13 cellular contexts compared by ENCODE assay signal in the genomic region with DNA sequence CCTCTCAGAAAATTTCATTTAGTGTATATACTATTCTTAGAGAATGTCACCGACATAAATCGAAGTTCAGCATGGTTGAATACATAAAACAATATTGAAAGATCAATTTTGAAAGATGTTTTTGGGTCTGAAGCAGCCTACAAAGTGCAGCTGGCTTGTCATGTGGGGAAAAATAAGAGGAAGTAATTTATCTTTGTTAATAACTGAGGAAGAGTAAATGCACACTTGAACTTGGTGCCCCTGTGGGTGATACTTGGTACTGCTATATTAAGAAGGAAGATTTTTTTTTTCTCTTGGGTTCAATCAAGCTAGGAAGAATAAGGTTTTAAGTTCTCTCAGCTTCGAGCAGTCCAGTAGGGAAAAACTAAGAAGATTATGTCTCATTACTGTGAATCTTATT.
A peak's percentile ranks its signal among the peaks of the same experiment; 100 is the strongest.
DNase-seq lines count a peak whose midpoint lies in the region; ATAC-seq and TF ChIP-seq lines count a peak whose summit lies in the region.
"Had no signal": no experiment of that assay in that cellular context is flagged by ENCODE, and none has a peak within 500 bp of the region (broad histone marks: within the 10 kb centered on the region; RNA-seq: fewer than 3 reads in every experiment).

No MANE protein-coding gene starts in this region.

- H2AFZ ChIP-seq in mesenchymal stem cell (ENCODE audit: low read depth, low read length) = no peak overlapping the region
- H2AFZ ChIP-seq in osteoblast (ENCODE audit: low read length) = no peak overlapping the region

- no peak overlapping the region for H3K18ac ChIP-seq in mesenchymal stem cell (ENCODE audit: low read depth in 1 of 2, low read length in 2 of 2)

- DNase-seq in Calu3 (no peak), HT-29 (ENCODE audit: low spot score) (peak; percentile 8), mesenchymal stem cell (peak; percentile 3), osteoblast (ENCODE audit: insufficient read length, low spot score, missing footprints) (no peak), A172 (ENCODE audit: low spot score) (no peak)
- no peak for DNase-seq in activated T-cell treated with anti-CD3 and anti-CD28 coated beads, Interleukin-2, amount 50 U/mL, for 4 hours
- no peak for DNase-seq in activated CD8-positive, alpha-beta memory T cell treated with anti-CD3 and anti-CD28 coated beads, Interleukin-2, amount 50 U/mL, for 48 hours
- DNase-seq: activated T-cell treated with anti-CD3 and anti-CD28 coated beads for 4 hours; effector CD4-positive, alpha-beta T cell; naive thymus-derived CD8-positive, alpha-beta T cell had no signal

- H3K4me3 ChIP-seq in mesenchymal stem cell (ENCODE audit: insufficient read depth in 1 of 2, low read depth in 1 of 2, low read length in 2 of 2) (no peak overlapping the region), osteoblast (ENCODE audit: insufficient read depth, low read length) (no peak overlapping the region)

- H3K27ac ChIP-seq in VCaP (no peak overlapping the region), mesenchymal stem cell (ENCODE audit: low read length, poor library complexity, severe bottlenecking) (no peak overlapping the region), osteoblast (ENCODE audit: low read depth, low read length) (no peak overlapping the region)
- H3K27ac ChIP-seq: RWPE1 had no signal

- H3K4ac ChIP-seq in mesenchymal stem cell (ENCODE audit: low read depth in 1 of 2, low read length in 2 of 2) = no peak overlapping the region

- no peak overlapping the region for H4K91ac ChIP-seq in mesenchymal stem cell (ENCODE audit: low read length)

- no peak overlapping the region for H4K8ac ChIP-seq in mesenchymal stem cell (ENCODE audit: low read length)

- H3K79me1 ChIP-seq in mesenchymal stem cell (replicated peaks; ENCODE audit: low read length, poor library complexity, severe bottlenecking) = no peaks in the 10 kb centered on the region

- H2BK5ac ChIP-seq in mesenchymal stem cell (ENCODE audit: low read depth, low read length, poor library complexity, severe bottlenecking) = no peak overlapping the region

- no peak overlapping the region for H2BK120ac ChIP-seq in mesenchymal stem cell (ENCODE audit: low read depth, low read length)

- H3K27me3 ChIP-seq in mesenchymal stem cell (ENCODE audit: control insufficient read depth in 1 of 2, insufficient read depth in 1 of 2, low read length in 2 of 2) (no peaks in the 10 kb centered on the region), osteoblast (ENCODE audit: insufficient read depth, low read length) (no peaks in the 10 kb centered on the region)

- H3K4me2 ChIP-seq in mesenchymal stem cell (ENCODE audit: low read length, poor library complexity, severe bottlenecking) (no peak overlapping the region), osteoblast (ENCODE audit: insufficient read depth, low read length) (no peak overlapping the region)

- H4K20me1 ChIP-seq in osteoblast (ENCODE audit: insufficient read depth, low read length) = no peaks in the 10 kb centered on the region

- H2BK15ac ChIP-seq in mesenchymal stem cell (ENCODE audit: low read depth, poor library complexity, severe bottlenecking) = no peak overlapping the region

- H3K23ac ChIP-seq in mesenchymal stem cell (ENCODE audit: low read length in 2 of 2) = no peak overlapping the region

- H2AK5ac ChIP-seq in mesenchymal stem cell (ENCODE audit: low read length, severe bottlenecking) = no peak overlapping the region

- peak; percentile 25 for TF ChIP-seq CTCF in Calu3 (IDR thresholded peaks at IDR 0.05; ENCODE audit: unreplicated experiment)
- peak; percentile 32; the same call in 1 of the 2 replicates for TF ChIP-seq CTCF in VCaP (conservative IDR thresholded peaks at IDR 0.05)
- no peak for TF ChIP-seq CTCF in osteoblast (IDR thresholded peaks at IDR 0.05; ENCODE audit: extremely low read depth, low read depth, low read length)

- intact Hi-C loops in Calu3 (cut with micrococcal nuclease; ENCODE audit: unreplicated experiment) = no loop called here

- CTCF ChIA-PET in Calu3 (lab: Charles Lee) = interaction anchor here (0.7 kb wide), 1 partner anchor 523 kb away, joined by 3 read pairs; no protein-coding TSS in a partner anchor

- H3K4me1 Mint-ChIP-seq in Calu3 (ENCODE audit: low read depth, unreplicated experiment) = no peaks in the 10 kb centered on the region
- H3K4me1 Mint-ChIP-seq in activated T-cell treated with anti-CD3 and anti-CD28 coated beads, Interleukin-2, amount 50 U/mL, for 4 hours (ENCODE audit: low read depth) = no peaks in the 10 kb centered on the region
- H3K4me1 Mint-ChIP-seq: naive thymus-derived CD8-positive, alpha-beta T cell had no signal

- H3K9me3 ChIP-seq in mesenchymal stem cell (ENCODE audit: control insufficient read depth, low read length) (peaks cover 13% of the 10 kb centered on the region), osteoblast (ENCODE audit: low read depth, low read length) (no peaks in the 10 kb centered on the region)

- H3K79me2 ChIP-seq in osteoblast (ENCODE audit: insufficient read depth, low read length) = no peaks in the 10 kb centered on the region

- H3K36me3 ChIP-seq in mesenchymal stem cell (ENCODE audit: control insufficient read depth in 1 of 2, insufficient read depth in 2 of 2, low read depth in 1 of 2, low read length in 2 of 2) = no peaks in the 10 kb centered on the region
- H3K36me3 ChIP-seq in osteoblast (ENCODE audit: insufficient read depth, low read length) = no peaks in the 10 kb centered on the region

- no peak for ATAC-seq in activated T-cell treated with anti-CD3 and anti-CD28 coated beads, Interleukin-2, amount 50 U/mL, for 4 hours
- ATAC-seq: left lobe of liver; naive thymus-derived CD8-positive, alpha-beta T cell had no signal

- no peaks in the 10 kb centered on the region for H3K36me3 Mint-ChIP-seq in Calu3 (ENCODE audit: insufficient read depth, unreplicated experiment)
- H3K36me3 Mint-ChIP-seq in activated T-cell treated with anti-CD3 and anti-CD28 coated beads, Interleukin-2, amount 50 U/mL, for 4 hours (ENCODE audit: insufficient read depth) = no peaks in the 10 kb centered on the region
- H3K36me3 Mint-ChIP-seq: naive thymus-derived CD8-positive, alpha-beta T cell had no signal

- H3K4me1 ChIP-seq in mesenchymal stem cell (ENCODE audit: control insufficient read depth, insufficient read depth, low read depth, low read length) (no peaks in the 10 kb centered on the region), osteoblast (ENCODE audit: insufficient read depth, low read length) (no peaks in the 10 kb centered on the region)

- H2BK12ac ChIP-seq in mesenchymal stem cell (ENCODE audit: low read length in 2 of 2) = no peak overlapping the region

- 96% methylated on average over 2 of the region's 3 CpGs for WGBS in mesenchymal stem cell

- no peak overlapping the region for H3K4me3 Mint-ChIP-seq in Calu3 (ENCODE audit: low read depth, unreplicated experiment)
- H3K4me3 Mint-ChIP-seq in activated T-cell treated with anti-CD3 and anti-CD28 coated beads, Interleukin-2, amount 50 U/mL, for 4 hours = no peak overlapping the region
- H3K4me3 Mint-ChIP-seq: naive thymus-derived CD8-positive, alpha-beta T cell had no signal

- H3K9me3 Mint-ChIP-seq in Calu3 (ENCODE audit: low read depth, unreplicated experiment) = peaks cover 8% of the 10 kb centered on the region
- H3K9me3 Mint-ChIP-seq in activated T-cell treated with anti-CD3 and anti-CD28 coated beads, Interleukin-2, amount 50 U/mL, for 4 hours = peaks cover 5% of the 10 kb centered on the region

- no TSS peak for BruUV-seq in Calu3 (replicated peaks; lab: Mats Ljungman, UMichigan)

- no peak overlapping the region for H3K14ac ChIP-seq in mesenchymal stem cell (ENCODE audit: low read length in 2 of 2)

- H3K27ac Mint-ChIP-seq in Calu3 (ENCODE audit: unreplicated experiment) = no peak overlapping the region
- H3K27ac Mint-ChIP-seq: naive thymus-derived CD8-positive, alpha-beta T cell had no signal

- H3K27me3 Mint-ChIP-seq in Calu3 (ENCODE audit: unreplicated experiment) = no peaks in the 10 kb centered on the region
- no peaks in the 10 kb centered on the region for H3K27me3 Mint-ChIP-seq in activated T-cell treated with anti-CD3 and anti-CD28 coated beads, Interleukin-2, amount 50 U/mL, for 4 hours (ENCODE audit: low read depth)
- H3K27me3 Mint-ChIP-seq: naive thymus-derived CD8-positive, alpha-beta T cell had no signal

- H3K9ac ChIP-seq in mesenchymal stem cell (ENCODE audit: low read length) = no peak overlapping the region

Comparison
In these comparisons a context has a peak if more than half of its experiments do, and no peak if none do; other contexts are left out.
1. DNase-seq: peak in HT-29 (single experiment) and mesenchymal stem cell (single experiment); none in Calu3 (single experiment), osteoblast (single experiment), activated T-cell treated with anti-CD3 and anti-CD28 coated beads, Interleukin-2, amount 50 U/mL, for 4 hours (single experiment), activated CD8-positive, alpha-beta memory T cell treated with anti-CD3 and anti-CD28 coated beads, Interleukin-2, amount 50 U/mL, for 48 hours (single experiment) and A172 (single experiment).